ENCODE assay signal across 1 cellular context in the genomic region with DNA sequence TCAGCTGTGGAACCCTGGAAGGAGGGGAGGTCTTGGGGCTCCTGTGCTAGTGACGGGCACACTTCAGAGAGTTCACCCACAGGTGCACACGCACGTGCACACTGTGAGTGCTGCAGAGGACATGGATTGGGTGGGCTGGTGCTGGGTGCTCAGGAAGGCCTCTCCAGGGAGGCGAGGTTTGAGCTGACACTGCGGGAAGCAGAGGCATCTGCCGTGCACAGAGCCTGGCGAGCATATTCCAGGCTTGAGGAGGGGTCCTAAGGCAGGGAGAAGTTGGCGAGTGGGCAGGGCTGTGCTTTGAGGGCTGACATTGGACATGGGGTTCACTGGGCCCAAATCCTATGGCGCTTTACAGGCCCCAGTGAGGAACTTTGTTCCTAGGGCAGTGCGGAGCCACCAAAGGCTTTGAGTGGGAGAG.
TF ChIP-seq lines count a peak whose summit lies in the region.

No MANE protein-coding gene starts in this region.

TF ChIP-seq in HepG2, 621 proteins besides CTCF, POLR2A, EP300 and RAD21:
- TF ChIP-seq NR2F2 (IDR thresholded peaks at IDR 0.05; ENCODE audit: borderline replicate concordance, low read depth), result no peak
- TF ChIP-seq, protein P1, sequence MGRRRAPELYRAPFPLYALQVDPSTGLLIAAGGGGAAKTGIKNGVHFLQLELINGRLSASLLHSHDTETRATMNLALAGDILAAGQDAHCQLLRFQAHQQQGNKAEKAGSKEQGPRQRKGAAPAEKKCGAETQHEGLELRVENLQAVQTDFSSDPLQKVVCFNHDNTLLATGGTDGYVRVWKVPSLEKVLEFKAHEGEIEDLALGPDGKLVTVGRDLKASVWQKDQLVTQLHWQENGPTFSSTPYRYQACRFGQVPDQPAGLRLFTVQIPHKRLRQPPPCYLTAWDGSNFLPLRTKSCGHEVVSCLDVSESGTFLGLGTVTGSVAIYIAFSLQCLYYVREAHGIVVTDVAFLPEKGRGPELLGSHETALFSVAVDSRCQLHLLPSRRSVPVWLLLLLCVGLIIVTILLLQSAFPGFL (CRISPR knock-in tag; IDR thresholded peaks at IDR 0.05), result no peak
- TF ChIP-seq CHD2 (IDR thresholded peaks at IDR 0.05; ENCODE audit: low read depth, low read length), result no peak
- TF ChIP-seq PCBP2 (optimal IDR thresholded peaks at IDR 0.05; ENCODE audit: low read depth, low read length, poor library complexity, severe bottlenecking), result no peak
- no peak for TF ChIP-seq ZNF263 (CRISPR knock-in tag; IDR thresholded peaks at IDR 0.05)
